19 cellular contexts compared by ENCODE assay signal in genomic region chr1:180970333-180971079, GRCh38. TPM values are rescaled to one million over a fixed set of nuclear protein-coding genes. Genes with fewer than 3 reads are reported as not detected.
A peak's percentile ranks its signal among the peaks of the same experiment; 100 is the strongest.
DNase-seq lines count a peak whose midpoint lies in the region; ATAC-seq and TF ChIP-seq lines count a peak whose summit lies in the region.
"Had no signal": no experiment of that assay in that cellular context is flagged by ENCODE, and none has a peak within 500 bp of the region (broad histone marks: within the 10 kb centered on the region; RNA-seq: fewer than 3 reads in every experiment).

No MANE protein-coding gene starts in this region.

- ATAC-seq in activated T-helper 17 cell treated with anti-CD3 and anti-CD28 coated beads, Interleukin-2, amount 50 U/mL, for 72 hours (replicated peaks) = no peak
- no peak for ATAC-seq in gastrocnemius medialis
- ATAC-seq: PC-3 had no signal

- H3K36me3 Mint-ChIP-seq in activated T-helper 17 cell treated with anti-CD3 and anti-CD28 coated beads, Interleukin-2, amount 50 U/mL, for 72 hours (ENCODE audit: low read depth) = peaks cover 95% of the 10 kb centered on the region
- peaks cover 44% of the 10 kb centered on the region for H3K36me3 Mint-ChIP-seq in mesothelial cell of epicardium

- no peak overlapping the region for H3K4me3 ChIP-seq in gastrocnemius medialis
- H3K4me3 ChIP-seq: SJSA1 had no signal

- DNase-seq in NOMO-1 treated with DMSO at 0.1 percent for 48 hours (lab: John Stamatoyannopoulos, UW; ENCODE audit: unreplicated experiment) (peak; percentile 19), NOMO-1 treated with dmso at 0.1 percent for 144 hours (lab: John Stamatoyannopoulos, UW; ENCODE audit: unreplicated experiment) (no peak), MV-4-11 (lab: John Stamatoyannopoulos, UW) (peak; percentile 40), gastrocnemius medialis (no peak), GM03348 (ENCODE audit: low spot score) (no peak), mesothelial cell of epicardium (ENCODE audit: low spot score in 2 of 2, unreplicated experiment in 2 of 2) (no peak)
- no peak for DNase-seq in activated effector memory CD4-positive, alpha-beta T cell treated with anti-CD3 and anti-CD28 coated beads, Interleukin-2, amount 50 U/mL, for 16 hours
- DNase-seq: BE2C; GF-D8; HFFc6; KBM-7; NCI-H1092; NCI-H526 treated with DMSO at 0.1 percent for 48 hours; NK-92 treated with Interleukin-12 subunit alpha and Interleukin-12 subunit beta, amount 100 ng/mL, for 24 hours; PC-3 had no signal

- in situ Hi-C loops in gastrocnemius medialis (cut with MboI; ENCODE audit: low sequenced_read_pairs in 4 of 4) = no loop called here

- peaks cover 17% of the 10 kb centered on the region for H3K4me1 Mint-ChIP-seq in activated T-helper 17 cell treated with anti-CD3 and anti-CD28 coated beads, Interleukin-2, amount 50 U/mL, for 72 hours
- peaks cover 2% of the 10 kb centered on the region for H3K4me1 Mint-ChIP-seq in mesothelial cell of epicardium

- H3K27ac Mint-ChIP-seq in activated T-helper 17 cell treated with anti-CD3 and anti-CD28 coated beads, Interleukin-2, amount 50 U/mL, for 72 hours = peak overlapping the region; percentile 7
- H3K27ac Mint-ChIP-seq in mesothelial cell of epicardium = no peak overlapping the region
- H3K27ac Mint-ChIP-seq: HFFc6 had no signal

- no peaks in the 10 kb centered on the region for H3K9me3 Mint-ChIP-seq in activated T-helper 17 cell treated with anti-CD3 and anti-CD28 coated beads, Interleukin-2, amount 50 U/mL, for 72 hours
- H3K9me3 Mint-ChIP-seq in mesothelial cell of epicardium = no peaks in the 10 kb centered on the region
- H3K9me3 Mint-ChIP-seq: HFFc6 had no signal

- H3K27ac ChIP-seq in gastrocnemius medialis = peak overlapping the region; percentile 84 to 87 (median 86)
- H3K27ac ChIP-seq: 22Rv1, RWPE1, SJSA1 had no signal

- no peaks in the 10 kb centered on the region for H3K27me3 Mint-ChIP-seq in activated T-helper 17 cell treated with anti-CD3 and anti-CD28 coated beads, Interleukin-2, amount 50 U/mL, for 72 hours
- H3K27me3 Mint-ChIP-seq in mesothelial cell of epicardium (ENCODE audit: low read depth) = no peaks in the 10 kb centered on the region

- no peaks in the 10 kb centered on the region for H3K36me3 ChIP-seq in gastrocnemius medialis

- TF ChIP-seq POLR2A in gastrocnemius medialis (IDR thresholded peaks at IDR 0.05) = no peak

- H3K9me3 ChIP-seq in gastrocnemius medialis = no peaks in the 10 kb centered on the region
- H3K9me3 ChIP-seq: BE2C, SJSA1 had no signal

- peaks cover 54 to 57% of the 10 kb centered on the region in 2 donors for H3K4me1 ChIP-seq in gastrocnemius medialis

- intact Hi-C loops in gastrocnemius medialis (cut with DNase I; ENCODE audit: low total_unique reads) = loop anchor here (5.0 kb wide), 1 partner anchor 182 kb away; no protein-coding TSS in a partner anchor

- H3K27me3 ChIP-seq in gastrocnemius medialis = no peaks in the 10 kb centered on the region
- H3K27me3 ChIP-seq: BE2C, SJSA1 had no signal

- no peak for TF ChIP-seq CTCF in gastrocnemius medialis (IDR thresholded peaks at IDR 0.05 in 4 of 5, conservative IDR thresholded peaks at IDR 0.05 in 1 of 5)
- TF ChIP-seq CTCF in mesothelial cell of epicardium (IDR thresholded peaks at IDR 0.05; ENCODE audit: unreplicated experiment) = no peak

- H3K4me3 Mint-ChIP-seq in activated T-helper 17 cell treated with anti-CD3 and anti-CD28 coated beads, Interleukin-2, amount 50 U/mL, for 72 hours = no peak overlapping the region
- H3K4me3 Mint-ChIP-seq in mesothelial cell of epicardium = no peak overlapping the region
- H3K4me3 Mint-ChIP-seq: HFFc6 had no signal

RNA-seq across cellular contexts. Expression of gene STX6, which starts 52.2 kb away (rescaled TPM):
- 10 to 100 TPM; 17.5 to 26.4 TPM for total RNA-seq in activated T-helper 17 cell treated with anti-CD3 and anti-CD28 coated beads, Interleukin-2, amount 50 U/mL, for 72 hours
- total RNA-seq in gastrocnemius medialis = 1 to 10 TPM; 5.1 to 9.3 (median 6.5) TPM
- total RNA-seq in mesothelial cell of epicardium = 23.4 to 24.6 TPM (median 23.8 TPM) in 3 replicates

RNA-seq across cellular contexts. Expression of gene KIAA1614, which starts 57.8 kb away (rescaled TPM):
- under 1 TPM; 0.04 to 0.19 TPM for total RNA-seq in activated T-helper 17 cell treated with anti-CD3 and anti-CD28 coated beads, Interleukin-2, amount 50 U/mL, for 72 hours
- total RNA-seq in gastrocnemius medialis = 1 to 10 TPM in 3 of 4 donors, under 1 TPM in 1; 0.51 to 3.3 (median 1.3) TPM
- total RNA-seq in mesothelial cell of epicardium = 5.4 to 7.4 TPM (median 7.3 TPM) in 3 replicates
- total RNA-seq: PC-3 had no signal

Comparison
In these comparisons a context has a peak if more than half of its experiments do, and no peak if none do; other contexts are left out.
1. DNase-seq: peak in NOMO-1 treated with DMSO at 0.1 percent for 48 hours (single experiment) and MV-4-11 (single experiment); none in NOMO-1 treated with dmso at 0.1 percent for 144 hours (single experiment), gastrocnemius medialis (0 of 2), GM03348 (single experiment), mesothelial cell of epicardium (0 of 2) and activated effector memory CD4-positive, alpha-beta T cell treated with anti-CD3 and anti-CD28 coated beads, Interleukin-2, amount 50 U/mL, for 16 hours (single experiment).